8 cellular contexts compared by ENCODE assay signal in genomic region chr17:59844884-59845594, GRCh38. TPM values are rescaled to one million over a fixed set of nuclear protein-coding genes. Genes with fewer than 3 reads are reported as not detected.
A peak's percentile ranks its signal among the peaks of the same experiment; 100 is the strongest.
DNase-seq lines count a peak whose midpoint lies in the region; TF ChIP-seq lines count a peak whose summit lies in the region.

No MANE protein-coding gene starts in this region.

- no peak overlapping the region for H3K4ac ChIP-seq in neuronal stem cell (ENCODE audit: low read length)

- H3K27ac Mint-ChIP-seq in immature natural killer cell: peak overlapping the region in 3 of 6 donors; percentile 7 to 37 (median 16)

- no peak overlapping the region for H2BK12ac ChIP-seq in neuronal stem cell (ENCODE audit: low read length)

- H4K91ac ChIP-seq in neuronal stem cell (ENCODE audit: low read depth, low read length, poor library complexity): no peak overlapping the region

- H3K9me3 ChIP-seq in neutrophil (no peaks in the 10 kb centered on the region), neuronal stem cell (replicated peaks in 1 of 2; ENCODE audit: control insufficient read depth in 2 of 2, insufficient read depth in 1 of 2, low read depth in 1 of 2, low read length in 2 of 2) (no peaks in the 10 kb centered on the region)

- peak; percentile 73 for DNase-seq in Caki2 (ENCODE audit: low read depth)
- peak; percentile 47 to 57 for DNase-seq in NCI-H526 (lab: John Stamatoyannopoulos, UW)
- peak; percentile 77 to 87 for DNase-seq in cardiac fibroblast (ENCODE audit: low read depth in 2 of 2)
- no peak for DNase-seq in COLO829 (ENCODE audit: low spot score)
- no peak for DNase-seq in NCI-H2107 (lab: John Stamatoyannopoulos, UW)
- no peak for DNase-seq in neuronal stem cell (ENCODE audit: low spot score)
- no peak for DNase-seq in immature natural killer cell

- peaks cover 44 to 59% of the 10 kb centered on the region in 2 donors for H3K4me1 Mint-ChIP-seq in immature natural killer cell

- H2BK15ac ChIP-seq in neuronal stem cell (ENCODE audit: low read length): no peak overlapping the region

- no peak overlapping the region for H2BK120ac ChIP-seq in neuronal stem cell (ENCODE audit: low read depth, low read length)

- no peak overlapping the region for H3K14ac ChIP-seq in neuronal stem cell (ENCODE audit: low read length)

- H2AK5ac ChIP-seq in neuronal stem cell (ENCODE audit: low read depth, low read length): no peak overlapping the region

- WGBS in neuronal stem cell (ENCODE audit: extremely low coverage in 2 of 2, insufficient read length in 2 of 2, insufficient replicate concordance in 1 of 2), 2 donors: no CpG with 5 or more reads among the region's 3 CpGs

- H3K27me3 ChIP-seq in neutrophil (no peaks in the 10 kb centered on the region), neuronal stem cell (ENCODE audit: control insufficient read depth in 3 of 3, insufficient read depth in 3 of 3, low read depth in 1 of 3, low read length in 3 of 3) (no peaks in the 10 kb centered on the region)

- in situ Hi-C loops in Caki2 (cut with HindIII; ENCODE audit: low pct_unique_long_range_greater_than_20kb, low sequenced_read_pairs): no loop called here

- no peaks in the 10 kb centered on the region for H3K79me1 ChIP-seq in neuronal stem cell (ENCODE audit: low read depth, low read length)

- TF ChIP-seq CTCF in cardiac fibroblast (IDR thresholded peaks at IDR 0.05; ENCODE audit: low read depth, low read length) (no peak), neutrophil (IDR thresholded peaks at IDR 0.05) (no peak)

- no peak overlapping the region for H3K4me2 ChIP-seq in neuronal stem cell (ENCODE audit: insufficient read depth, low read length, poor library complexity, severe bottlenecking)

- peak overlapping the region; percentile 65 for H3K27ac ChIP-seq in neutrophil
- H3K27ac ChIP-seq in neuronal stem cell (replicated peaks; ENCODE audit: low read length): no peak overlapping the region

- H3K18ac ChIP-seq in neuronal stem cell (ENCODE audit: low read length): no peak overlapping the region

- H3K9me3 Mint-ChIP-seq in immature natural killer cell: no peaks in the 10 kb centered on the region

- H2AFZ ChIP-seq in neuronal stem cell (ENCODE audit: low read length): no peak overlapping the region

- no peak overlapping the region for H4K8ac ChIP-seq in neuronal stem cell (ENCODE audit: low read depth, low read length)

- no peak overlapping the region for H3K9ac ChIP-seq in neuronal stem cell (ENCODE audit: low read depth, low read length, poor library complexity)

- H3K23ac ChIP-seq in neuronal stem cell (ENCODE audit: low read depth, low read length, poor library complexity): no peak overlapping the region

- H3K4me3 Mint-ChIP-seq in immature natural killer cell: no peak overlapping the region

- H3K36me3 Mint-ChIP-seq in immature natural killer cell: peaks cover 6 to 18% (median 8%) of the 10 kb centered on the region in 3 donors

- no peak overlapping the region for H2BK5ac ChIP-seq in neuronal stem cell (ENCODE audit: low read length)

- H3K36me3 ChIP-seq in neutrophil: peaks cover 38% of the 10 kb centered on the region
- peaks cover 0 to 23% of the 10 kb centered on the region in 2 donors for H3K36me3 ChIP-seq in neuronal stem cell (replicated peaks in 1 of 2; ENCODE audit: control insufficient read depth in 2 of 2, insufficient read depth in 2 of 2, low read length in 2 of 2)

- no peak overlapping the region for H3K4me3 ChIP-seq in cardiac fibroblast (replicated peaks in 1 of 2; ENCODE audit: low read depth in 2 of 2, low read length in 2 of 2)
- H3K4me3 ChIP-seq in neutrophil (ENCODE audit: low read depth in 1 of 2, low read length in 1 of 2): no peak overlapping the region
- no peak overlapping the region for H3K4me3 ChIP-seq in neuronal stem cell (ENCODE audit: low read length in 2 of 2)

- peaks cover 39 to 59% of the 10 kb centered on the region in 2 experiments for H3K4me1 ChIP-seq in neutrophil (ENCODE audit: control insufficient read depth in 1 of 2, insufficient read depth in 1 of 2, low read depth in 1 of 2, low read length in 1 of 2)
- H3K4me1 ChIP-seq in neuronal stem cell (ENCODE audit: control insufficient read depth in 2 of 2, insufficient read depth in 1 of 2, low read depth in 1 of 2, low read length in 2 of 2): peaks cover 3 to 13% of the 10 kb centered on the region in 2 donors

- H3K27me3 Mint-ChIP-seq in immature natural killer cell (ENCODE audit: low read depth in 3 of 3): peaks cover 0 to 2% (median 0%) of the 10 kb centered on the region in 3 donors

RNA-seq across cellular contexts. Expression of gene TUBD1, which starts 47.7 kb away (rescaled TPM):
- 18.1 and 34.0 TPM in 2 replicates for total RNA-seq in Caki2 (2014; rRNA removed; shearing (Covaris generic); ENCODE audit: low replicate concordance)
- polyA plus RNA-seq in neuronal stem cell (2013, experiment 1 of 2): 22.7 TPM
- 25.6 TPM for polyA plus RNA-seq in neuronal stem cell (2013, experiment 2 of 2)
- polyA plus RNA-seq in immature natural killer cell: 10 to 100 TPM in 2 of 3 donors, 1 to 10 TPM in 1; 8.8 to 12.7 (median 10.1) TPM

RNA-seq across cellular contexts. Expression of gene RPS6KB1, which starts 47.9 kb away (rescaled TPM):
- 4.2 and 18.9 TPM in 2 replicates for total RNA-seq in Caki2 (2014; rRNA removed; shearing (Covaris generic); ENCODE audit: low replicate concordance)
- polyA plus RNA-seq in neuronal stem cell (2013, experiment 1 of 2): 15.0 TPM
- 15.7 TPM for polyA plus RNA-seq in neuronal stem cell (2013, experiment 2 of 2)
- 10 to 100 TPM; 10.4 to 24.7 (median 14.5) TPM for polyA plus RNA-seq in immature natural killer cell

Comparison
In these comparisons a context has a peak if more than half of its experiments do, and no peak if none do; other contexts are left out.
1. DNase-seq: peak in Caki2 (single experiment), NCI-H526 (2 of 2) and cardiac fibroblast (2 of 2); none in COLO829 (single experiment), NCI-H2107 (single experiment), neuronal stem cell (single experiment) and immature natural killer cell (0 of 3).